29 cellular contexts compared by ENCODE assay signal in genomic region chr10:43557214-43557613, GRCh38. TPM values are rescaled to one million over a fixed set of nuclear protein-coding genes. Genes with fewer than 3 reads are reported as not detected.
DNase-seq lines count a peak whose midpoint lies in the region; ATAC-seq, FAIRE-seq and TF ChIP-seq lines count a peak whose summit lies in the region.
"Had no signal": no experiment of that assay in that cellular context is flagged by ENCODE, and none has a peak within 500 bp of the region (broad histone marks: within the 10 kb centered on the region; RNA-seq: fewer than 3 reads in every experiment).

No MANE protein-coding gene starts in this region.

- H3K27ac Mint-ChIP-seq in osteocyte (ENCODE audit: unreplicated experiment): no peak overlapping the region
- no peak overlapping the region for H3K27ac Mint-ChIP-seq in activated CD4-positive, alpha-beta memory T cell treated with anti-CD3 and anti-CD28 coated beads, Interleukin-2, amount 10 ng/mL, durations not matched to agents 7 days and 5 days
- H3K27ac Mint-ChIP-seq: CD14-positive monocyte; CD4-positive, alpha-beta memory T cell; CD4-positive, CD25-positive, alpha-beta regulatory T cell; CD8-positive, alpha-beta memory T cell had no signal

- peaks cover 14 to 21% (median 18%) of the 10 kb centered on the region in 4 donors for H3K9me3 ChIP-seq in liver (ENCODE audit: control insufficient read depth in 4 of 4, low read length in 3 of 4)
- no peaks in the 10 kb centered on the region for H3K9me3 ChIP-seq in right lobe of liver
- H3K9me3 ChIP-seq in MM.1S (replicated peaks; ENCODE audit: insufficient read depth, low read length): no peaks in the 10 kb centered on the region
- H3K9me3 ChIP-seq in K562 (replicated peaks; ENCODE audit: control insufficient read depth, insufficient read depth, low read depth, low read length): peaks cover 40% of the 10 kb centered on the region
- H3K9me3 ChIP-seq: BE2C had no signal

- TF ChIP-seq RAD21 in liver (IDR thresholded peaks at IDR 0.05) (no peak), K562 (CRISPR knock-in tag; conservative IDR thresholded peaks at IDR 0.05 in 1 of 2, IDR thresholded peaks at IDR 0.05 in 1 of 2) (no peak)

- H3K79me2 ChIP-seq in MM.1S (ENCODE audit: low read length) (no peaks in the 10 kb centered on the region), K562 (ENCODE audit: control insufficient read depth, insufficient read depth, low read length) (no peaks in the 10 kb centered on the region)

- H3K27me3 ChIP-seq in liver (ENCODE audit: control insufficient read depth in 4 of 4, insufficient read depth in 4 of 4, low read length in 3 of 4) (no peaks in the 10 kb centered on the region), right lobe of liver (no peaks in the 10 kb centered on the region), MM.1S (replicated peaks; ENCODE audit: insufficient read depth, low read length) (no peaks in the 10 kb centered on the region), K562 (ENCODE audit: control insufficient read depth in 2 of 2, insufficient read depth in 2 of 2, low read length in 2 of 2) (no peaks in the 10 kb centered on the region)
- H3K27me3 ChIP-seq: BE2C, BLaER1 had no signal

- no peaks in the 10 kb centered on the region for H3K27me3 Mint-ChIP-seq in osteocyte (ENCODE audit: unreplicated experiment)
- no peaks in the 10 kb centered on the region for H3K27me3 Mint-ChIP-seq in activated CD4-positive, alpha-beta memory T cell treated with anti-CD3 and anti-CD28 coated beads, Interleukin-2, amount 10 ng/mL, durations not matched to agents 7 days and 5 days
- H3K27me3 Mint-ChIP-seq: CD4-positive, alpha-beta memory T cell; CD4-positive, CD25-positive, alpha-beta regulatory T cell had no signal

- H3K4me2 ChIP-seq in MM.1S (ENCODE audit: low read depth, low read length): peak overlapping the region; percentile 42; the same call in 1 of the 2 replicates
- no peak overlapping the region for H3K4me2 ChIP-seq in K562 (ENCODE audit: insufficient read depth, low read length)
- H3K4me2 ChIP-seq: BLaER1 had no signal

- no peaks in the 10 kb centered on the region for H3K9me2 ChIP-seq in MM.1S (replicated peaks; ENCODE audit: insufficient read depth, low read length)

- no peak overlapping the region for H3K4me3 Mint-ChIP-seq in osteocyte (ENCODE audit: unreplicated experiment)
- no peak overlapping the region for H3K4me3 Mint-ChIP-seq in activated CD4-positive, alpha-beta memory T cell treated with anti-CD3 and anti-CD28 coated beads, Interleukin-2, amount 10 ng/mL, durations not matched to agents 7 days and 5 days
- H3K4me3 Mint-ChIP-seq: CD14-positive monocyte; CD4-positive, alpha-beta memory T cell; CD4-positive, CD25-positive, alpha-beta regulatory T cell; CD8-positive, alpha-beta memory T cell had no signal

- H4K20me1 ChIP-seq in MM.1S (ENCODE audit: insufficient read depth, low read length): no peaks in the 10 kb centered on the region
- H4K20me1 ChIP-seq in K562 (replicated peaks; ENCODE audit: control insufficient read depth, insufficient read depth, low read length): no peaks in the 10 kb centered on the region
- H4K20me1 ChIP-seq: BLaER1 had no signal

- 95% methylated on average over 4 of the region's 4 CpGs for WGBS in liver
- WGBS in right lobe of liver (ENCODE audit: insufficient coverage, low coverage, low lambda C conversion rate, missing lambda C conversion rate): 80% methylated on average over 4 of the region's 4 CpGs
- 95% methylated on average over 4 of the region's 4 CpGs for WGBS in K562 (ENCODE audit: insufficient coverage, low coverage, missing lambda C conversion rate)

- no peaks in the 10 kb centered on the region for H3K9me1 ChIP-seq in K562 (ENCODE audit: control insufficient read depth, insufficient read depth, low read length)

- peaks cover 40% of the 10 kb centered on the region for H3K36me3 Mint-ChIP-seq in osteocyte (ENCODE audit: unreplicated experiment)
- peaks cover 10% of the 10 kb centered on the region for H3K36me3 Mint-ChIP-seq in activated CD4-positive, alpha-beta memory T cell treated with anti-CD3 and anti-CD28 coated beads, Interleukin-2, amount 10 ng/mL, durations not matched to agents 7 days and 5 days (ENCODE audit: low read depth)
- H3K36me3 Mint-ChIP-seq: CD14-positive monocyte had no signal

- intact Hi-C loops in right lobe of liver (cut with DNase I) (no loop called here), K562 (cut with micrococcal nuclease) (no loop called here)

- no TSS peak for BruUV-seq in K562 (replicated peaks; lab: Mats Ljungman, UMichigan)

- DNase-seq in right lobe of liver: no peak
- no peak for DNase-seq in MM.1S
- DNase-seq in K562 (ENCODE audit: extremely low read depth in 1 of 4, low spot score in 3 of 4): no peak
- DNase-seq in osteocyte (ENCODE audit: extremely low spot score, unreplicated experiment): peak; percentile 8
- no peak for DNase-seq in SKM-1 treated with dmso at 0.1 percent for 144 hours (lab: John Stamatoyannopoulos, UW; ENCODE audit: unreplicated experiment)
- DNase-seq in activated CD4-positive, alpha-beta memory T cell treated with anti-CD3 and anti-CD28 coated beads, Interleukin-2, amount 10 ng/mL, durations not matched to agents 7 days and 5 days: no peak
- DNase-seq in RKO (ENCODE audit: low spot score): no peak
- DNase-seq: 8988T; ACHN; BE2C; C1 segment of cervical spinal cord; CD4-positive, alpha-beta memory T cell; CD4-positive, CD25-positive, alpha-beta regulatory T cell; CD8-positive, alpha-beta memory T cell; COR-L47; DMS 273 treated with DMSO at 0.1 percent for 48 hours; DMS153; DMS53; DMS79; DND-41; EL; GDM1 had no signal

- no peak overlapping the region for H3K9ac ChIP-seq in liver (ENCODE audit: low read depth in 1 of 2, low read length in 2 of 2)
- H3K9ac ChIP-seq in MM.1S (ENCODE audit: low read length): no peak overlapping the region
- H3K9ac ChIP-seq in K562 (ENCODE audit: insufficient read depth in 1 of 2, low read depth in 2 of 2, low read length in 2 of 2): no peak overlapping the region
- H3K9ac ChIP-seq: BLaER1 had no signal

- H2AFZ ChIP-seq in MM.1S (ENCODE audit: low read length): peak overlapping the region; percentile 24; the same call in 1 of the 2 replicates
- no peak overlapping the region for H2AFZ ChIP-seq in K562 (ENCODE audit: low read depth, low read length)

- H3K36me3 ChIP-seq in liver (ENCODE audit: control insufficient read depth in 4 of 4, insufficient read depth in 3 of 4, low read depth in 1 of 4, low read length in 3 of 4) (peaks cover 0 to 11% (median 1%) of the 10 kb centered on the region in 4 donors), right lobe of liver (no peaks in the 10 kb centered on the region), MM.1S (replicated peaks; ENCODE audit: insufficient read depth, low read length) (no peaks in the 10 kb centered on the region), K562 (ENCODE audit: control insufficient read depth, insufficient read depth, low read length) (peaks cover 55% of the 10 kb centered on the region)

- FAIRE-seq in K562 (lab: Jason Lieb, UNC): no peak
- FAIRE-seq: A204.1, GM12878, GM12892, GM18507 had no signal

- no peak for TF ChIP-seq EP300 in K562 (IDR thresholded peaks at IDR 0.05; ENCODE audit: low read length)

- POLR2A ChIA-PET in K562 (lab: Yijun Ruan, JAX): interaction anchor here (0.9 kb wide), 1 partner anchor 10 kb away, joined by 3 read pairs; no protein-coding TSS in a partner anchor
- POLR2A ChIA-PET in activated CD4-positive, alpha-beta memory T cell treated with anti-CD3 and anti-CD28 coated beads, Interleukin-2, amount 10 ng/mL, durations not matched to agents 7 days and 5 days (lab: Charles Lee): no interaction called here

- H3K4me1 ChIP-seq in liver (ENCODE audit: control insufficient read depth in 4 of 4, insufficient read depth in 4 of 4, low read length in 3 of 4): no peaks in the 10 kb centered on the region
- H3K4me1 ChIP-seq in right lobe of liver: no peaks in the 10 kb centered on the region
- peaks cover 12% of the 10 kb centered on the region for H3K4me1 ChIP-seq in MM.1S (ENCODE audit: low read length)
- H3K4me1 ChIP-seq in K562 (replicated peaks in 1 of 2; ENCODE audit: control insufficient read depth in 2 of 2, insufficient read depth in 2 of 2, low read length in 2 of 2): no peaks in the 10 kb centered on the region
- H3K4me1 ChIP-seq: BE2C, BLaER1 had no signal

- ATAC-seq in right lobe of liver (no peak), K562 (no peak)
- ATAC-seq: GM12878 had no signal

- CTCF ChIA-PET in K562 (lab: Yijun Ruan, JAX; ENCODE audit: low intra/inter-chr PET ratio): no interaction called here
- CTCF ChIA-PET in activated CD4-positive, alpha-beta memory T cell treated with anti-CD3 and anti-CD28 coated beads, Interleukin-2, amount 10 ng/mL, durations not matched to agents 7 days and 5 days (lab: Charles Lee): no interaction called here

- H3F3A ChIP-seq in MM.1S (ENCODE audit: insufficient read depth, low read length): no peaks in the 10 kb centered on the region

- in situ Hi-C loops in K562 (cut with MboI): no loop called here

- H3K27ac ChIP-seq in liver (ENCODE audit: low read depth in 1 of 2, low read length in 2 of 2) (no peak overlapping the region), right lobe of liver (no peak overlapping the region), MM.1S (ENCODE audit: low read length) (no peak overlapping the region), K562 (ENCODE audit: extremely low read depth, low read depth, low read length) (no peak overlapping the region)
- H3K27ac ChIP-seq: BLaER1 had no signal

- peak overlapping the region in 2 of 3 donors; percentile 21 to 55 for H3K4me3 ChIP-seq in liver (ENCODE audit: low read depth in 1 of 3, low read length in 3 of 3)
- no peak overlapping the region for H3K4me3 ChIP-seq in right lobe of liver
- H3K4me3 ChIP-seq in MM.1S (ENCODE audit: low read length): no peak overlapping the region
- no peak overlapping the region for H3K4me3 ChIP-seq in K562
- H3K4me3 ChIP-seq: BLaER1, GM12878 had no signal

- TF ChIP-seq CTCF in liver (IDR thresholded peaks at IDR 0.05; ENCODE audit: low read depth, low read length, missing input control): no peak
- TF ChIP-seq CTCF in right lobe of liver (IDR thresholded peaks at IDR 0.05): no peak
- no peak for TF ChIP-seq CTCF in MM.1S (IDR thresholded peaks at IDR 0.05; ENCODE audit: low read length)
- TF ChIP-seq CTCF in K562 (IDR thresholded peaks at IDR 0.05 in 2 of 3, conservative IDR thresholded peaks at IDR 0.05 in 1 of 3; ENCODE audit: insufficient read depth in 2 of 3, low read depth in 1 of 3, low read length in 3 of 3): no peak
- no peak for TF ChIP-seq CTCF in osteocyte (IDR thresholded peaks at IDR 0.05)

- H3K9me3 Mint-ChIP-seq in osteocyte (ENCODE audit: unreplicated experiment): peaks cover 49% of the 10 kb centered on the region
- peaks cover 46% of the 10 kb centered on the region for H3K9me3 Mint-ChIP-seq in activated CD4-positive, alpha-beta memory T cell treated with anti-CD3 and anti-CD28 coated beads, Interleukin-2, amount 10 ng/mL, durations not matched to agents 7 days and 5 days

- TF ChIP-seq POLR2A in right lobe of liver (IDR thresholded peaks at IDR 0.05) (no peak), K562 (conservative IDR thresholded peaks at IDR 0.05) (no peak; the same call in 1 of the 2 replicates)

- no peaks in the 10 kb centered on the region for H3K4me1 Mint-ChIP-seq in osteocyte (ENCODE audit: unreplicated experiment)
- H3K4me1 Mint-ChIP-seq in activated CD4-positive, alpha-beta memory T cell treated with anti-CD3 and anti-CD28 coated beads, Interleukin-2, amount 10 ng/mL, durations not matched to agents 7 days and 5 days: no peaks in the 10 kb centered on the region
- H3K4me1 Mint-ChIP-seq: CD14-positive monocyte; CD4-positive, alpha-beta memory T cell; CD8-positive, alpha-beta memory T cell had no signal

RNA-seq across cellular contexts. Expression of gene ZNF239, which starts 17.2 kb away (rescaled TPM):
- total RNA-seq in liver: 1 to 10 TPM; 1.5 to 2.1 TPM
- under 1 TPM; 0.57 to 0.69 TPM for polyA plus RNA-seq in liver
- 1 to 10 TPM in 3 of 6 experiments, under 1 TPM in 3; 0.56 to 1.7 (median 0.97) TPM for total RNA-seq in right lobe of liver
- total RNA-seq in K562 (2011; cell fraction: chromatin; rRNA removed; ENCODE audit: low replicate concordance): 19.7 and 38.2 TPM in 2 replicates
- total RNA-seq in K562 (2011; cell fraction: nucleolus; rRNA removed): 16.2 and 20.8 TPM in 2 replicates
- total RNA-seq in K562 (2011; cell fraction: nucleoplasm; rRNA removed): 18.1 and 21.7 TPM in 2 replicates
- total RNA-seq in K562 (2014; rRNA removed): 15.5 and 18.7 TPM in 2 replicates
- total RNA-seq in K562 (2014; rRNA removed; fragmentation: Illumina TruSeq; extraction: Trizol): 26.7 and 29.2 TPM in 2 replicates
- total RNA-seq in K562 (2015; rRNA removed; fragmentation: Illumina TruSeq; extraction: Trizol): 23.1 and 23.6 TPM in 2 replicates
- total RNA-seq in K562 (2021): 13.4 and 13.7 TPM in 2 replicates
- polyA plus RNA-seq in K562 (2011; rRNA removed): 16.3 and 23.4 TPM in 2 replicates
- polyA plus RNA-seq in K562 (2011; cell fraction: cytosol; rRNA removed): 8.1 and 8.6 TPM in 2 replicates
- polyA plus RNA-seq in K562 (2011; cell fraction: nucleus; rRNA removed): 15.0 and 26.8 TPM in 2 replicates
- 6.0 and 10.1 TPM in 2 replicates for polyA plus RNA-seq in K562 (2012)
- 22.0 and 23.6 TPM in 2 replicates for polyA plus RNA-seq in K562 (2014; fragmentation: Illumina TruSeq; extraction: Trizol)
- 10 to 100 TPM; 14.2 to 23.6 TPM for polyA plus RNA-seq in K562 (2014; fragmentation: Nextera tagmentation; extraction: Ambion mirVana)
- polyA plus RNA-seq in K562 (2014; rRNA removed): 17.7 and 18.3 TPM in 2 replicates
- polyA minus RNA-seq in K562 (2011; rRNA and poly(A)+ RNA removed): 34.2 and 36.5 TPM in 2 replicates
- polyA minus RNA-seq in K562 (2011; cell fraction: cytosol; rRNA and poly(A)+ RNA removed): 7.1 and 10.1 TPM in 2 replicates
- 14.3 and 25.4 TPM in 2 replicates for polyA minus RNA-seq in K562 (2011; cell fraction: nucleus; rRNA and poly(A)+ RNA removed)
- 3.7 and 4.5 TPM in 2 replicates for total RNA-seq in osteocyte
- under 1 TPM; 0.15 to 0.25 TPM for total RNA-seq in activated CD4-positive, alpha-beta memory T cell treated with anti-CD3 and anti-CD28 coated beads, Interleukin-2, amount 10 ng/mL, durations not matched to agents 7 days and 5 days
- polyA plus RNA-seq: CD14-positive monocyte had no signal

RNA-seq across cellular contexts. Expression of gene ZNF485, which starts 49.0 kb away (rescaled TPM):
- 1 to 10 TPM in 1 of 2 donors, under 1 TPM in 1; 0.98 to 2.4 TPM for total RNA-seq in liver
- polyA plus RNA-seq in liver: 1 to 10 TPM in 1 of 2 donors, under 1 TPM in 1; 0.92 to 1.0 TPM
- 1 to 10 TPM; 1.1 to 3.8 (median 2.1) TPM for total RNA-seq in right lobe of liver
- total RNA-seq in K562 (2011; cell fraction: chromatin; rRNA removed; ENCODE audit: low replicate concordance): 23.8 and 33.5 TPM in 2 replicates
- 23.3 and 26.0 TPM in 2 replicates for total RNA-seq in K562 (2011; cell fraction: nucleolus; rRNA removed)
- total RNA-seq in K562 (2011; cell fraction: nucleoplasm; rRNA removed): 24.9 and 40.3 TPM in 2 replicates
- 7.2 and 8.0 TPM in 2 replicates for total RNA-seq in K562 (2014; rRNA removed)
- total RNA-seq in K562 (2014; rRNA removed; fragmentation: Illumina TruSeq; extraction: Trizol): 18.0 and 18.7 TPM in 2 replicates
- 14.9 and 16.2 TPM in 2 replicates for total RNA-seq in K562 (2015; rRNA removed; fragmentation: Illumina TruSeq; extraction: Trizol)
- total RNA-seq in K562 (2021): 11.9 and 12.1 TPM in 2 replicates
- polyA plus RNA-seq in K562 (2011; rRNA removed): 9.7 and 11.5 TPM in 2 replicates
- 9.1 and 10.2 TPM in 2 replicates for polyA plus RNA-seq in K562 (2011; cell fraction: cytosol; rRNA removed)
- polyA plus RNA-seq in K562 (2011; cell fraction: nucleus; rRNA removed): 12.2 and 13.1 TPM in 2 replicates
- 3.5 and 6.1 TPM in 2 replicates for polyA plus RNA-seq in K562 (2012)
- polyA plus RNA-seq in K562 (2014; fragmentation: Illumina TruSeq; extraction: Trizol): 10.8 and 13.2 TPM in 2 replicates
- polyA plus RNA-seq in K562 (2014; fragmentation: Nextera tagmentation; extraction: Ambion mirVana): 10 to 100 TPM; 11.1 to 13.8 TPM
- polyA plus RNA-seq in K562 (2014; rRNA removed): 9.7 and 12.4 TPM in 2 replicates
- polyA minus RNA-seq in K562 (2011; rRNA and poly(A)+ RNA removed): 19.5 and 22.9 TPM in 2 replicates
- 6.6 and 10.7 TPM in 2 replicates for polyA minus RNA-seq in K562 (2011; cell fraction: cytosol; rRNA and poly(A)+ RNA removed)
- polyA minus RNA-seq in K562 (2011; cell fraction: nucleus; rRNA and poly(A)+ RNA removed): 14.9 and 26.8 TPM in 2 replicates
- total RNA-seq in osteocyte: 1.7 and 2.4 TPM in 2 replicates
- total RNA-seq in activated CD4-positive, alpha-beta memory T cell treated with anti-CD3 and anti-CD28 coated beads, Interleukin-2, amount 10 ng/mL, durations not matched to agents 7 days and 5 days: 1 to 10 TPM; 1.5 to 1.6 TPM

Comparison
In these comparisons a context has a peak if more than half of its experiments do, and no peak if none do; other contexts are left out.
1. H3K4me3 ChIP-seq: peak in liver (2 of 3); none in right lobe of liver (0 of 3), MM.1S (single experiment) and K562 (single experiment).